In the genomic region with DNA sequence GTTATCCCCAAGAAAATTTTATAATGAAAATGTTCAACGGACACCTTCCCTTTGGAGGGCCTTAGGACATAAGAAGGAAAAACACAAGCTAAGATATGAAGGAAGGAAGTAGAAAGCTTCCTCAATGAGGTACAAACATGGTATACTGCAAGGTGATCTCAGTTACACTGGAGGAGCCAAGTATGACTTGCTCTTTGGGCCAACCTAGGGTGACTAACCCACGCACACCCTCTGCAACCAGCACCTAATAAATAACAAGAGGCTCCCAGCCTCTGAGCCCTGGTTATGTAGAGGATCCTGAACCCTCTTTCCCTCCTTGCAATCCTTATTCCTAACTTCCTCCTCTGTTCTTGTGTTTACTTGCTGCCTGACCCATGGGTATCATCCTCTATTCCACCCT, we compare ENCODE assay signal across 36 cellular contexts. TPM values are rescaled to one million over a fixed set of nuclear protein-coding genes. Genes with fewer than 3 reads are reported as not detected.
"Had no signal": no experiment of that assay in that cellular context is flagged by ENCODE, and none has a peak within 500 bp of the region (broad histone marks: within the 10 kb centered on the region; RNA-seq: fewer than 3 reads in every experiment).

No MANE protein-coding gene starts in this region.

- H3K27ac ChIP-seq: breast epithelium, thyroid gland, vagina had no signal

- H3K4me1 ChIP-seq: breast epithelium, upper lobe of left lung had no signal

- DNase-seq: activated CD4-positive, alpha-beta memory T cell treated with anti-CD3 and anti-CD28 coated beads for 36 hours; activated CD4-positive, alpha-beta T cell treated with anti-CD3 and anti-CD28 coated beads, Interleukin-2, amount 10 ng/mL, durations not matched to agents 24 days and 14 days; activated CD4-positive, CD25-positive, alpha-beta regulatory T cell treated with anti-CD3 and anti-CD28 coated beads, Interleukin-2, amount 50 U/mL, for 72 hours; activated CD8-positive, alpha-beta memory T cell treated with anti-CD3 and anti-CD28 coated beads, Interleukin-2, amount 50 U/mL, for 4 hours; activated gamma-delta T cell; activated naive CD4-positive, alpha-beta T cell treated with anti-CD3 and anti-CD28 coated beads, Interleukin-2, amount 50 U/mL, for 16 hours; activated T-cell treated with anti-CD3 and anti-CD28 coated beads, Interleukin-2, amount 50 U/mL, for 1 hour; amniotic stem cell; effector CD4-positive, alpha-beta T cell; foreskin melanocyte; left ventricle myocardium superior; mucosa of descending colon; retina; small intestine; stimulated activated CD4-positive, alpha-beta T cell treated with anti-CD3 and anti-CD28 coated beads, Interleukin-1b, Interleukin-23, amount 100 ng/mL, for 48 hours; stimulated activated CD4-positive, alpha-beta T cell treated with anti-CD3 and anti-CD28 coated beads, Interleukin-4, amount 100 ng/mL, for 4 hours; stimulated activated CD8-positive, alpha-beta memory T cell treated with anti-CD3 and anti-CD28 coated beads, Interleukin-4, amount 100 ng/mL, for 48 hours; stimulated activated naive B cell treated with anti-CD40 and anti-IgM and Interleukin-4, amounts not matched to agents 10 μg/mL and 1 μg/mL and 100 μg/mL, for 72 hours; stomach; T-helper 17 cell; T1000; thyroid gland; upper lobe of left lung had no signal

- H3K4me3 ChIP-seq: breast epithelium, mucosa of descending colon, stomach, thyroid gland, upper lobe of left lung, vagina had no signal

- H3K27ac Mint-ChIP-seq: activated CD4-positive, alpha-beta memory T cell treated with anti-CD3 and anti-CD28 coated beads for 36 hours; activated CD4-positive, alpha-beta T cell treated with anti-CD3 and anti-CD28 coated beads, Interleukin-2, amount 10 ng/mL, durations not matched to agents 24 days and 14 days; natural killer cell treated with Interleukin-12 subunit alpha and Interleukin-12 subunit beta and Interleukin-15 and Interleukin-18, amount 100 ng/mL, for 72 hours; stimulated activated naive B cell treated with anti-CD40 and anti-IgM and Interleukin-4, amounts not matched to agents 10 μg/mL and 1 μg/mL and 100 μg/mL, for 72 hours; T-helper 17 cell had no signal

- H3K9me3 Mint-ChIP-seq: activated CD4-positive, alpha-beta memory T cell treated with anti-CD3 and anti-CD28 coated beads for 36 hours; activated CD4-positive, alpha-beta T cell treated with anti-CD3 and anti-CD28 coated beads, Interleukin-2, amount 10 ng/mL, durations not matched to agents 24 days and 14 days; central memory CD8-positive, alpha-beta T cell; natural killer cell treated with Interleukin-12 subunit alpha and Interleukin-12 subunit beta and Interleukin-15 and Interleukin-18, amount 100 ng/mL, for 72 hours; stimulated activated naive B cell treated with anti-CD40 and anti-IgM and Interleukin-4, amounts not matched to agents 10 μg/mL and 1 μg/mL and 100 μg/mL, for 72 hours had no signal

- H3K36me3 ChIP-seq: breast epithelium, stomach, thyroid gland, upper lobe of left lung, vagina had no signal

- H3K36me3 Mint-ChIP-seq: activated CD4-positive, alpha-beta memory T cell treated with anti-CD3 and anti-CD28 coated beads for 36 hours; natural killer cell treated with Interleukin-12 subunit alpha and Interleukin-12 subunit beta and Interleukin-15 and Interleukin-18, amount 100 ng/mL, for 72 hours; stimulated activated naive B cell treated with anti-CD40 and anti-IgM and Interleukin-4, amounts not matched to agents 10 μg/mL and 1 μg/mL and 100 μg/mL, for 72 hours had no signal

- H3K4me3 Mint-ChIP-seq: activated CD4-positive, alpha-beta memory T cell treated with anti-CD3 and anti-CD28 coated beads for 36 hours; activated CD4-positive, alpha-beta T cell treated with anti-CD3 and anti-CD28 coated beads, Interleukin-2, amount 10 ng/mL, durations not matched to agents 24 days and 14 days; central memory CD8-positive, alpha-beta T cell; natural killer cell treated with Interleukin-12 subunit alpha and Interleukin-12 subunit beta and Interleukin-15 and Interleukin-18, amount 100 ng/mL, for 72 hours; stimulated activated naive B cell treated with anti-CD40 and anti-IgM and Interleukin-4, amounts not matched to agents 10 μg/mL and 1 μg/mL and 100 μg/mL, for 72 hours; T-helper 17 cell had no signal

- ATAC-seq: mucosa of descending colon; natural killer cell treated with Interleukin-12 subunit alpha and Interleukin-12 subunit beta and Interleukin-15 and Interleukin-18, amount 100 ng/mL, for 72 hours; sciatic nerve; stimulated activated naive B cell treated with anti-CD40 and anti-IgM and Interleukin-4, amounts not matched to agents 10 μg/mL and 1 μg/mL and 100 μg/mL, for 72 hours; T-helper 17 cell had no signal

- H3K9me3 ChIP-seq: breast epithelium, mucosa of descending colon, stomach, thyroid gland, upper lobe of left lung, vagina had no signal

- H3K27me3 Mint-ChIP-seq: activated CD4-positive, alpha-beta T cell treated with anti-CD3 and anti-CD28 coated beads, Interleukin-2, amount 10 ng/mL, durations not matched to agents 24 days and 14 days; central memory CD8-positive, alpha-beta T cell; stimulated activated naive B cell treated with anti-CD40 and anti-IgM and Interleukin-4, amounts not matched to agents 10 μg/mL and 1 μg/mL and 100 μg/mL, for 72 hours; T-helper 17 cell had no signal

- H3K4me1 Mint-ChIP-seq: activated CD4-positive, alpha-beta T cell treated with anti-CD3 and anti-CD28 coated beads, Interleukin-2, amount 10 ng/mL, durations not matched to agents 24 days and 14 days; central memory CD8-positive, alpha-beta T cell; stimulated activated naive B cell treated with anti-CD40 and anti-IgM and Interleukin-4, amounts not matched to agents 10 μg/mL and 1 μg/mL and 100 μg/mL, for 72 hours had no signal

- H3K27me3 ChIP-seq: breast epithelium, stomach, thyroid gland, upper lobe of left lung, vagina had no signal

RNA-seq across cellular contexts. Expression of a gene that starts 38.3 kb away (rescaled TPM):
- total RNA-seq: activated CD4-positive, alpha-beta memory T cell treated with anti-CD3 and anti-CD28 coated beads for 36 hours; activated CD4-positive, alpha-beta T cell treated with anti-CD3 and anti-CD28 coated beads, Interleukin-2, amount 10 ng/mL, durations not matched to agents 24 days and 14 days; activated CD8-positive, alpha-beta memory T cell treated with anti-CD3 and anti-CD28 coated beads for 36 hours; breast epithelium; dermis blood vessel endothelial cell; epithelial cell of proximal tubule; left ventricle myocardium superior; lung microvascular endothelial cell; mesenteric fat pad; mucosa of descending colon; myocyte; natural killer cell treated with Interleukin-12 subunit alpha and Interleukin-12 subunit beta and Interleukin-15 and Interleukin-18, amount 100 ng/mL, for 72 hours; osteoblast; posterior vena cava; sciatic nerve; stomach; T-helper 17 cell; thyroid gland; upper lobe of left lung; vagina had no signal
